ENCODE assay signal across 8 cellular contexts in the genomic region with DNA sequence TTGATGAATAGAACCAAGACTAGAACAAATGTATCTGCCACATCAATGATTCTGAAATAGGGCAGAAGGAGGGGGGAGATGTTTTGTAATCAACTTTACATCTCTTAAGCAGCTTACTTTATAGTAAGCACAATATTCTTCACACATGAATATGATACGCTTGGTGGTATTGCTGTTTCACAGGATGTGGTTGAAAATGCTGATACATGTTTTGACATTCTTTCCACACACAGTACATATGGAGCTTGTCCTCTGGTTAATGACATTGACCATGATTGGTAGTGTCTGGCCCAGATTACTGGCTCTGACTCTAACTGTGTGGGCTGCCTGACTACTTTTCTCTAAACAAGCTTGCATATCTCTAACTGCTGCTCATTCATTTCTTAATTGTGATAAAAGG.
DNase-seq lines count a peak whose midpoint lies in the region; ATAC-seq and TF ChIP-seq lines count a peak whose summit lies in the region.

No MANE protein-coding gene starts in this region.

- peak; percentile 43 for DNase-seq in activated naive CD4-positive, alpha-beta T cell treated with anti-CD3 and anti-CD28 coated beads for 36 hours
- no peak for DNase-seq in activated naive CD4-positive, alpha-beta T cell treated with anti-CD3 and anti-CD28 coated beads, Interleukin-2, amount 50 U/mL, for 16 hours
- DNase-seq in adrenal gland (no peak), globus pallidus (ENCODE audit: low spot score) (no peak), NCI-H1092 treated with DMSO at 0.1 percent for 48 hours (lab: John Stamatoyannopoulos, UW) (no peak)
- DNase-seq in naive thymus-derived CD4-positive, alpha-beta T cell = peak in 4 of 9 donors; percentile 11 to 38 (median 28)

- no peaks in the 10 kb centered on the region for H3K27me3 ChIP-seq in adrenal gland
- no peaks in the 10 kb centered on the region for H3K27me3 ChIP-seq in naive thymus-derived CD4-positive, alpha-beta T cell (ENCODE audit: control insufficient read depth in 2 of 2, insufficient read depth in 2 of 2, low read length in 2 of 2)

- H3K9me3 ChIP-seq in adrenal gland (replicated peaks in 1 of 3) = no peaks in the 10 kb centered on the region
- no peaks in the 10 kb centered on the region for H3K9me3 ChIP-seq in naive thymus-derived CD4-positive, alpha-beta T cell (ENCODE audit: control insufficient read depth in 2 of 3, low read length in 3 of 3)

- H3K27ac ChIP-seq in adrenal gland = peak overlapping the region in 3 of 5 donors; percentile 11 to 47 (median 28)
- no peak overlapping the region for H3K27ac ChIP-seq in naive thymus-derived CD4-positive, alpha-beta T cell (ENCODE audit: low read depth, low read length)

- CTCF ChIA-PET in activated naive CD4-positive, alpha-beta T cell treated with anti-CD3 and anti-CD28 coated beads for 36 hours (lab: Charles Lee) = interaction anchor here (1.1 kb wide), 1 partner anchor 12 kb away, joined by 3 read pairs; no protein-coding TSS in a partner anchor
- CTCF ChIA-PET in naive thymus-derived CD4-positive, alpha-beta T cell (lab: Charles Lee) = no interaction called here

- H3K36me3 Mint-ChIP-seq in activated naive CD4-positive, alpha-beta T cell treated with anti-CD3 and anti-CD28 coated beads for 36 hours (ENCODE audit: low read depth) = peaks cover 10% of the 10 kb centered on the region
- peaks cover 6 to 28% (median 18%) of the 10 kb centered on the region in 5 donors for H3K36me3 Mint-ChIP-seq in naive thymus-derived CD4-positive, alpha-beta T cell

- no peak for TF ChIP-seq POLR2A in adrenal gland (IDR thresholded peaks at IDR 0.05)

- POLR2A ChIA-PET in naive thymus-derived CD4-positive, alpha-beta T cell (lab: Charles Lee) = interaction anchor here (0.6 to 2.4 kb wide), 3 partner anchors 43 to 65 kb away, joined by 3 to 6 read pairs (median 5); no protein-coding TSS in a partner anchor

- H3K4me3 Mint-ChIP-seq in activated naive CD4-positive, alpha-beta T cell treated with anti-CD3 and anti-CD28 coated beads for 36 hours = no peak overlapping the region
- H3K4me3 Mint-ChIP-seq in naive thymus-derived CD4-positive, alpha-beta T cell = peak overlapping the region; percentile 40 to 80 (median 65)

- H3K9me3 Mint-ChIP-seq in activated naive CD4-positive, alpha-beta T cell treated with anti-CD3 and anti-CD28 coated beads for 36 hours = no peaks in the 10 kb centered on the region
- no peaks in the 10 kb centered on the region for H3K9me3 Mint-ChIP-seq in naive thymus-derived CD4-positive, alpha-beta T cell

- H3K4me1 ChIP-seq in adrenal gland (replicated peaks in 1 of 2) = peaks cover 19 to 75% of the 10 kb centered on the region in 2 donors
- H3K4me1 ChIP-seq in naive thymus-derived CD4-positive, alpha-beta T cell (ENCODE audit: control insufficient read depth in 2 of 2, insufficient read depth in 2 of 2, low read length in 2 of 2) = peaks cover 26 to 44% of the 10 kb centered on the region in 2 donors

- ATAC-seq in HG03280 (IDR thresholded peaks at IDR 0.05; ENCODE audit: unreplicated experiment) = peak; percentile 73
- ATAC-seq in naive thymus-derived CD4-positive, alpha-beta T cell = peak; percentile 79
- no peak for ATAC-seq in HG02571 (IDR thresholded peaks at IDR 0.05; ENCODE audit: unreplicated experiment)

- no peaks in the 10 kb centered on the region for H3K36me3 ChIP-seq in adrenal gland (replicated peaks in 1 of 2)
- H3K36me3 ChIP-seq in naive thymus-derived CD4-positive, alpha-beta T cell (ENCODE audit: control insufficient read depth in 2 of 3, insufficient read depth in 3 of 3, low read length in 3 of 3) = no peaks in the 10 kb centered on the region

- no peak for TF ChIP-seq CTCF in adrenal gland (IDR thresholded peaks at IDR 0.05)

- H3K27me3 Mint-ChIP-seq in activated naive CD4-positive, alpha-beta T cell treated with anti-CD3 and anti-CD28 coated beads for 36 hours (ENCODE audit: low read depth) = no peaks in the 10 kb centered on the region
- no peaks in the 10 kb centered on the region for H3K27me3 Mint-ChIP-seq in naive thymus-derived CD4-positive, alpha-beta T cell

- H3K4me3 ChIP-seq in adrenal gland = no peak overlapping the region
- H3K4me3 ChIP-seq in naive thymus-derived CD4-positive, alpha-beta T cell (ENCODE audit: low read length) = no peak overlapping the region

- peaks cover 43% of the 10 kb centered on the region for H3K4me1 Mint-ChIP-seq in activated naive CD4-positive, alpha-beta T cell treated with anti-CD3 and anti-CD28 coated beads for 36 hours (ENCODE audit: low read depth)
- peaks cover 48 to 71% (median 58%) of the 10 kb centered on the region in 7 donors for H3K4me1 Mint-ChIP-seq in naive thymus-derived CD4-positive, alpha-beta T cell

- intact Hi-C loops in activated naive CD4-positive, alpha-beta T cell treated with anti-CD3 and anti-CD28 coated beads for 36 hours (cut with micrococcal nuclease) = loop anchor here (2.0 kb wide), 1 partner anchor 15 kb away; no protein-coding TSS in a partner anchor
- intact Hi-C loops in adrenal gland (cut with DNase I) = no loop called here
- intact Hi-C loops in naive thymus-derived CD4-positive, alpha-beta T cell (cut with micrococcal nuclease) = loop anchor here in 1 of 2 donors (1.0 to 2.0 kb wide), 3 partner anchors 21 to 81 kb away; no protein-coding TSS in a partner anchor

- H3K27ac Mint-ChIP-seq in activated naive CD4-positive, alpha-beta T cell treated with anti-CD3 and anti-CD28 coated beads for 36 hours = no peak overlapping the region
- H3K27ac Mint-ChIP-seq in naive thymus-derived CD4-positive, alpha-beta T cell = peak overlapping the region; percentile 5 to 88 (median 73)

- WGBS in adrenal gland, 4 donors = 46 to 61% (median 52%) methylated on average over 1 of the region's 1 CpG
